Comparison of ENCODE assay signal across 1 cellular context in genomic region chr5:65479527-65479926, GRCh38.
TF ChIP-seq lines count a peak whose summit lies in the region.

No MANE protein-coding gene starts in this region.

TF ChIP-seq in HEK293, 187 proteins besides CTCF, POLR2A, EP300 and RAD21 (continued from another document):
- no peak for TF ChIP-seq ZBTB11 (tag by site-specific recombination; conservative IDR thresholded peaks at IDR 0.05; ENCODE audit: low read depth)
- TF ChIP-seq ZNF174 (tag by site-specific recombination; IDR thresholded peaks at IDR 0.05) = no peak
TF ChIP-seq in HEK293: peak in this region for 0.
